ENCODE assay signal across 34 cellular contexts in the genomic region with DNA sequence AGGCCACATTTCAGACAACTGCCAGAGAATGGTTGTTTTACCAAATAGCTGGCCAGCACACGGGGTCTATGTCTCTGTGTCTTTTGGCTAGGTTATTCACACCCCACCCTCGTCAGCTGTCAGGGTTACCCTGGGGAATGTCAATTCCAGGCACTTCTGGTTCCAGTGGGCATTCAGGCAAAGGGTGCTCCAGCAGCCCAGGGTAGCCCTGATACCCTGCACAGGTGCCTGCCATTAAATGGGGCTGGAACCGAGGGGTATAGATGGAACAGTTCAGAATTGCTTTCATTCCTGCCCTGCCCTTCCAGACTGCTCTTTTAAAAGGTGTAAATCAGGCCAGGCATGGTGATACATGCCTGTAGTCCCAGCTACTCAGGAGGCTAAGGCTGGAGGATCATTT. TPM values are rescaled to one million over a fixed set of nuclear protein-coding genes. Genes with fewer than 3 reads are reported as not detected.
"Had no signal": no experiment of that assay in that cellular context is flagged by ENCODE, and none has a peak within 500 bp of the region (broad histone marks: within the 10 kb centered on the region; RNA-seq: fewer than 3 reads in every experiment).

No MANE protein-coding gene starts in this region.

- H3K27ac Mint-ChIP-seq: activated B cell treated with CpG ODN at 0.5 μM for 24 hours; activated CD8-positive, alpha-beta T cell treated with anti-CD3 and anti-CD28 coated beads for 36 hours; activated naive CD4-positive, alpha-beta T cell treated with anti-CD3 and anti-CD28 coated beads for 36 hours; activated naive CD4-positive, alpha-beta T cell treated with anti-CD3 and anti-CD28 coated beads, Interleukin-2, amount 50 U/mL, for 24 hours; activated naive CD8-positive, alpha-beta T cell treated with anti-CD3 and anti-CD28 coated beads for 36 hours; activated naive CD8-positive, alpha-beta T cell treated with anti-CD3 and anti-CD28 coated beads, Interleukin-2, amount 50 U/mL, for 24 hours; activated T-helper 2 cell treated with anti-CD3 and anti-CD28 coated beads, Interferon-gamma antibody, Interleukin-2, Interleukin-4, amounts not matched to agents 10 μg/mL and 5 μg/mL and 100 μg/mL, durations not matched to agents 14 hours and 24 hours and 36 hours; endodermal cell; T-helper 17 cell; T-helper 2 cell treated with Interferon-gamma antibody and Interleukin-4, amounts not matched to agents 5 μg/mL and 100 μg/mL, for 36 hours had no signal

- H3K36me3 ChIP-seq: adrenal gland, colonic mucosa, esophagus muscularis mucosa, gastrocnemius medialis, heart left ventricle, WERI-Rb-1 had no signal

- H3K36me3 Mint-ChIP-seq: activated naive CD4-positive, alpha-beta T cell treated with anti-CD3 and anti-CD28 coated beads, Interleukin-2, amount 50 U/mL, for 24 hours; activated naive CD8-positive, alpha-beta T cell treated with anti-CD3 and anti-CD28 coated beads for 36 hours had no signal

- ATAC-seq: activated CD4-positive, CD25-positive, alpha-beta regulatory T cell treated with anti-CD3 and anti-CD28 coated beads, Interleukin-2, amount 50 U/mL, for 24 hours; activated CD8-positive, alpha-beta T cell treated with anti-CD3 and anti-CD28 coated beads for 36 hours; activated naive CD8-positive, alpha-beta T cell treated with anti-CD3 and anti-CD28 coated beads, Interleukin-2, amount 50 U/mL, for 24 hours; activated T-cell treated with anti-CD3 and anti-CD28 coated beads, Interleukin-2, amount 50 U/mL, for 4 hours; body of pancreas; foreskin keratinocyte; gastrocnemius medialis; heart left ventricle; T-helper 17 cell had no signal

- H3K4me3 ChIP-seq: adrenal gland, body of pancreas, colonic mucosa, dorsolateral prefrontal cortex, esophagus muscularis mucosa, gastrocnemius medialis, heart left ventricle had no signal

- H3K4me3 Mint-ChIP-seq: activated B cell treated with CpG ODN at 0.5 μM for 24 hours; activated CD8-positive, alpha-beta T cell treated with anti-CD3 and anti-CD28 coated beads for 36 hours; activated naive CD4-positive, alpha-beta T cell treated with anti-CD3 and anti-CD28 coated beads for 36 hours; activated naive CD4-positive, alpha-beta T cell treated with anti-CD3 and anti-CD28 coated beads, Interleukin-2, amount 50 U/mL, for 24 hours; activated naive CD8-positive, alpha-beta T cell treated with anti-CD3 and anti-CD28 coated beads for 36 hours; activated naive CD8-positive, alpha-beta T cell treated with anti-CD3 and anti-CD28 coated beads, Interleukin-2, amount 50 U/mL, for 24 hours; activated T-cell treated with anti-CD3 and anti-CD28 coated beads, Interleukin-2, amount 50 U/mL, for 4 hours; endodermal cell; T-helper 17 cell; T-helper 2 cell treated with Interferon-gamma antibody and Interleukin-4, amounts not matched to agents 5 μg/mL and 100 μg/mL, for 36 hours had no signal

- H3K9me3 ChIP-seq: adrenal gland, body of pancreas, colonic mucosa, esophagus muscularis mucosa, gastrocnemius medialis, heart left ventricle had no signal

- H3K9me3 Mint-ChIP-seq: activated B cell treated with CpG ODN at 0.5 μM for 24 hours; activated CD8-positive, alpha-beta T cell treated with anti-CD3 and anti-CD28 coated beads for 36 hours; activated naive CD4-positive, alpha-beta T cell treated with anti-CD3 and anti-CD28 coated beads for 36 hours; activated naive CD4-positive, alpha-beta T cell treated with anti-CD3 and anti-CD28 coated beads, Interleukin-2, amount 50 U/mL, for 24 hours; activated naive CD8-positive, alpha-beta T cell treated with anti-CD3 and anti-CD28 coated beads for 36 hours; activated naive CD8-positive, alpha-beta T cell treated with anti-CD3 and anti-CD28 coated beads, Interleukin-2, amount 50 U/mL, for 24 hours; activated T-cell treated with anti-CD3 and anti-CD28 coated beads, Interleukin-2, amount 50 U/mL, for 4 hours; activated T-helper 2 cell treated with anti-CD3 and anti-CD28 coated beads, Interferon-gamma antibody, Interleukin-2, Interleukin-4, amounts not matched to agents 10 μg/mL and 5 μg/mL and 100 μg/mL, durations not matched to agents 14 hours and 24 hours and 36 hours; endodermal cell; T-helper 2 cell treated with Interferon-gamma antibody and Interleukin-4, amounts not matched to agents 5 μg/mL and 100 μg/mL, for 36 hours had no signal

- H3K27ac ChIP-seq: body of pancreas, colonic mucosa, esophagus muscularis mucosa, foreskin keratinocyte, gastrocnemius medialis, WERI-Rb-1 had no signal

- H3K4me1 ChIP-seq: body of pancreas, foreskin keratinocyte, gastrocnemius medialis had no signal

- H3K27me3 ChIP-seq: body of pancreas, colonic mucosa, dorsolateral prefrontal cortex, foreskin keratinocyte had no signal

- DNase-seq: activated B cell treated with CpG ODN at 0.5 μM for 24 hours; activated CD4-positive, alpha-beta T cell treated with anti-CD3 and anti-CD28 coated beads for 48 hours; activated CD4-positive, alpha-beta T cell treated with anti-CD3 and anti-CD28 coated beads, Interleukin-2, amount 50 U/mL, for 1 hour; activated CD4-positive, alpha-beta T cell treated with anti-CD3 and anti-CD28 coated beads, Interleukin-2, amount 50 U/mL, for 48 hours; activated CD8-positive, alpha-beta memory T cell treated with anti-CD3 and anti-CD28 coated beads for 24 hours; activated CD8-positive, alpha-beta T cell treated with anti-CD3 and anti-CD28 coated beads for 36 hours; activated effector memory CD4-positive, alpha-beta T cell treated with anti-CD3 and anti-CD28 coated beads, Interleukin-2, amount 50 U/mL, for 16 hours; activated naive CD4-positive, alpha-beta T cell treated with anti-CD3 and anti-CD28 coated beads for 36 hours; activated naive CD8-positive, alpha-beta T cell treated with anti-CD3 and anti-CD28 coated beads for 36 hours; activated naive CD8-positive, alpha-beta T cell treated with anti-CD3 and anti-CD28 coated beads, Interleukin-2, amount 50 U/mL, for 24 hours; activated T-cell treated with anti-CD3 and anti-CD28 coated beads, Interleukin-2, amount 50 U/mL, for 4 hours; adrenal gland; aorta; body of pancreas; caudate nucleus; cerebellar nuclear complex; colonic mucosa; dorsolateral prefrontal cortex; effector memory CD4-positive, alpha-beta T cell; endodermal cell; erythroblast; foreskin keratinocyte; gastrocnemius medialis; glutamatergic neuron; heart left ventricle; T-helper 1 cell; T-helper 17 cell; T1000; WERI-Rb-1 had no signal

- H3K4me1 Mint-ChIP-seq: activated naive CD4-positive, alpha-beta T cell treated with anti-CD3 and anti-CD28 coated beads, Interleukin-2, amount 50 U/mL, for 24 hours; activated naive CD8-positive, alpha-beta T cell treated with anti-CD3 and anti-CD28 coated beads for 36 hours; activated naive CD8-positive, alpha-beta T cell treated with anti-CD3 and anti-CD28 coated beads, Interleukin-2, amount 50 U/mL, for 24 hours; T-helper 17 cell had no signal

RNA-seq across cellular contexts. Expression of a gene that starts 43.2 kb away (rescaled TPM):
- total RNA-seq: activated naive CD4-positive, alpha-beta T cell treated with anti-CD3 and anti-CD28 coated beads for 36 hours; activated naive CD8-positive, alpha-beta T cell treated with anti-CD3 and anti-CD28 coated beads for 36 hours had no signal
